In the genomic region with DNA sequence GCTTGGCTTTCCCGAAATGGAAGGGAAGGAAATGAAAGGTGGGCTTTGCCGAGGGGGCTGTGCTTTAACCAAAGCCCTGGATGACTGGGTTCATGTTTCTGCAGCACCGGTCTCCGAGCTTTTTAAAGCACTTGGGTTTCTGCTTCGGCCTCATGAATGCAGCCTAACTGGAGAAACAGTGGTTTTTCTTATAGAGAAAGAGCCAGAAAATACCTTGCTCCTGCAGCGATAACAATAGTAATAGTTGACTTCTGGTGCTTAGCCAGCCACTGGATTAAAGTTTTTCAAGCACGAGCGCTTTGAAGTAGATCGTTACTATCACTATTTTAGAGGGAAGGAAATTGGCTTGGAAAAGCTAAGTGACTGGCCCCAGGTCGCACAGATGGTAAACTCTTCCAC, we compare ENCODE assay signal across 8 cellular contexts. TPM values are rescaled to one million over a fixed set of nuclear protein-coding genes. Genes with fewer than 3 reads are reported as not detected.
DNase-seq lines count a peak whose midpoint lies in the region; ATAC-seq and TF ChIP-seq lines count a peak whose summit lies in the region.

No MANE protein-coding gene starts in this region.

- H3K27me3 Mint-ChIP-seq in activated CD8-positive, alpha-beta T cell treated with anti-CD3 and anti-CD28 coated beads, Interleukin-2, amount 10 ng/mL, durations not matched to agents 7 days and 5 days (ENCODE audit: low read depth): peaks cover 10% of the 10 kb centered on the region
- H3K27me3 Mint-ChIP-seq in immature natural killer cell (ENCODE audit: low read depth in 3 of 3): peaks cover 0 to 5% (median 4%) of the 10 kb centered on the region in 3 donors

- no peak for TF ChIP-seq CTCF in stomach (IDR thresholded peaks at IDR 0.05)

- POLR2A ChIA-PET in activated CD8-positive, alpha-beta T cell treated with anti-CD3 and anti-CD28 coated beads, Interleukin-2, amount 10 ng/mL, durations not matched to agents 7 days and 5 days (lab: Charles Lee): no interaction called here

- ATAC-seq in HG03175 (IDR thresholded peaks at IDR 0.05; ENCODE audit: unreplicated experiment): peak; percentile 12
- no peak for ATAC-seq in activated CD8-positive, alpha-beta T cell treated with anti-CD3 and anti-CD28 coated beads, Interleukin-2, amount 10 ng/mL, durations not matched to agents 7 days and 5 days

- no peaks in the 10 kb centered on the region for H3K9me3 ChIP-seq in stomach

- no peaks in the 10 kb centered on the region for H3K27me3 ChIP-seq in stomach

- H3K4me1 ChIP-seq in stomach: peaks cover 36 to 69% (median 58%) of the 10 kb centered on the region in 4 donors

- H3K4me1 Mint-ChIP-seq in activated CD8-positive, alpha-beta T cell treated with anti-CD3 and anti-CD28 coated beads, Interleukin-2, amount 10 ng/mL, durations not matched to agents 7 days and 5 days (ENCODE audit: low read depth): peaks cover 11% of the 10 kb centered on the region
- H3K4me1 Mint-ChIP-seq in immature natural killer cell: peaks cover 14 to 21% of the 10 kb centered on the region in 2 donors

- H3K36me3 ChIP-seq in stomach: no peaks in the 10 kb centered on the region

- WGBS in stomach, 5 donors: 0 to 3% (median 1%) methylated on average over 10 of the region's 10 CpGs

- no peak for TF ChIP-seq POLR2A in stomach (IDR thresholded peaks at IDR 0.05)

- peak overlapping the region; percentile 65 to 94 (median 84) for H3K4me3 ChIP-seq in stomach

- CTCF ChIA-PET in activated CD8-positive, alpha-beta T cell treated with anti-CD3 and anti-CD28 coated beads, Interleukin-2, amount 10 ng/mL, durations not matched to agents 7 days and 5 days (lab: Charles Lee): interaction anchor here (1.5 kb wide), 1 partner anchor 201 kb away, joined by 3 read pairs; no protein-coding TSS in a partner anchor

- no peaks in the 10 kb centered on the region for H3K9me3 Mint-ChIP-seq in activated CD8-positive, alpha-beta T cell treated with anti-CD3 and anti-CD28 coated beads, Interleukin-2, amount 10 ng/mL, durations not matched to agents 7 days and 5 days (ENCODE audit: insufficient read depth)
- H3K9me3 Mint-ChIP-seq in immature natural killer cell: no peaks in the 10 kb centered on the region

- no peaks in the 10 kb centered on the region for H3K36me3 Mint-ChIP-seq in activated CD8-positive, alpha-beta T cell treated with anti-CD3 and anti-CD28 coated beads, Interleukin-2, amount 10 ng/mL, durations not matched to agents 7 days and 5 days (ENCODE audit: low read depth)
- H3K36me3 Mint-ChIP-seq in immature natural killer cell: no peaks in the 10 kb centered on the region

- H3K27ac Mint-ChIP-seq in activated CD8-positive, alpha-beta T cell treated with anti-CD3 and anti-CD28 coated beads, Interleukin-2, amount 10 ng/mL, durations not matched to agents 7 days and 5 days: no peak overlapping the region
- peak overlapping the region in 4 of 6 donors; percentile 52 to 82 (median 82) for H3K27ac Mint-ChIP-seq in immature natural killer cell

- peak overlapping the region; percentile 76 for H3K4me3 Mint-ChIP-seq in activated CD8-positive, alpha-beta T cell treated with anti-CD3 and anti-CD28 coated beads, Interleukin-2, amount 10 ng/mL, durations not matched to agents 7 days and 5 days
- H3K4me3 Mint-ChIP-seq in immature natural killer cell: peak overlapping the region; percentile 88 to 92 (median 89)

- TF ChIP-seq EP300 in stomach (IDR thresholded peaks at IDR 0.05): no peak

- DNase-seq in NCI-H345 treated with DMSO at 0.1 percent for 48 hours (lab: John Stamatoyannopoulos, UW; ENCODE audit: unreplicated experiment) (peak; percentile 25), NCI-H345 (lab: John Stamatoyannopoulos, UW) (no peak), immature natural killer cell (no peak), stomach (no peak), NCI-H2081 treated with DMSO at 0.1 percent for 48 hours (lab: John Stamatoyannopoulos, UW) (no peak), GM19238 (ENCODE audit: insufficient read length, low spot score) (no peak)
- no peak for DNase-seq in activated CD8-positive, alpha-beta T cell treated with anti-CD3 and anti-CD28 coated beads, Interleukin-2, amount 10 ng/mL, durations not matched to agents 7 days and 5 days

- intact Hi-C loops in stomach (cut with DNase I; ENCODE audit: low total_unique reads): no loop called here

- peak overlapping the region; percentile 88 to 97 (median 93) for H3K27ac ChIP-seq in stomach

RNA-seq across cellular contexts. Expression of gene DOCK7, which starts 0.5 kb away (rescaled TPM):
- 1 to 10 TPM; 1.6 to 2.5 TPM for total RNA-seq in activated CD8-positive, alpha-beta T cell treated with anti-CD3 and anti-CD28 coated beads, Interleukin-2, amount 10 ng/mL, durations not matched to agents 7 days and 5 days
- 1 to 10 TPM in 2 of 3 donors, under 1 TPM in 1; 0.55 to 1.6 (median 1.5) TPM for polyA plus RNA-seq in immature natural killer cell
- 100 to 1,000 TPM in 1 of 5 donors, 10 to 100 TPM in 4; 21.0 to 118 (median 74.2) TPM for total RNA-seq in stomach
- polyA plus RNA-seq in stomach: 10 to 100 TPM in 1 of 3 donors, 1 to 10 TPM in 2; 4.7 to 15.9 (median 8.9) TPM

Comparison
In these comparisons a context has a peak if more than half of its experiments do, and no peak if none do; other contexts are left out.
1. RNA of gene DOCK7, which starts 0.5 kb away (total RNA-seq): 21.0 to 118 TPM in stomach; 1.6 to 2.5 TPM in activated CD8-positive, alpha-beta T cell treated with anti-CD3 and anti-CD28 coated beads, Interleukin-2, amount 10 ng/mL, durations not matched to agents 7 days and 5 days; every median in the first group is over 4 times any median in the second.